8 cellular contexts compared by ENCODE assay signal in the genomic region with DNA sequence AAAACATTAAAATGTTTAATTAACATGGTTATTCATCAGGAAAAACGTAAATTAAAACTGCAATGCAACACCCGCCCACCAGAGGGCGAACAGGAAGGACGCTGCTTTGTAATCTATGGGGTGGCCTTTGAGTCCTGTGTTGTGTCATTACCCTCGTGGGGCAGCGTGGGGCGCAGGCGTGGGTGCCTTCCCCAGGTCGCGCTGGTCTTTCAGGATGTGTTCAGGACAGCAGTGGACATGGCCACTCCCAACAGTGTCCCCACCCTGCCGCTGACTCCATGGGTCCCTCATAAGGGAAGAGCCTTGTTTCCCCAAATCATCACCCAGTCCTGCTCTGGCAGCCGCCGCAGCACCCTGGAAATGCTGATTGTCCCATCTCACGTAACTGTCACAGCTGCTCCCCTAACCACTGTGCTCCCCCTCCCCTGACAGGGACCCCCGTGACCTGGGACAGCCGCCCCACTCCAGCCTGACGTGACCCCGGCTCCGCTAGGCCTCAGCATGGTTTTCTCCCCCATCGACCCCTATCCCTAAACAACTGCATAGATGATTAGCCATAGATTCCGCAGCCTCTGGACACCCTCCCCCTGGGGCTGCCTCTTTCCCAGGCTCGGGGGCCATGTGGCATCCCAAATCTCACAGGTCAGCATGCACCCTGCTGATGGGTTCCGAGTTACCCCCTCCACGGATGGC. TPM values are rescaled to one million over a fixed set of nuclear protein-coding genes. Genes with fewer than 3 reads are reported as not detected.
A peak's percentile ranks its signal among the peaks of the same experiment; 100 is the strongest.
DNase-seq lines count a peak whose midpoint lies in the region; ATAC-seq and TF ChIP-seq lines count a peak whose summit lies in the region.

No MANE protein-coding gene starts in this region.

- H3K4me1 ChIP-seq in DOHH2 (ENCODE audit: control insufficient read depth, low read length) (no peaks in the 10 kb centered on the region), lung (ENCODE audit: control insufficient read depth in 2 of 2, insufficient read depth in 2 of 2, low read length in 2 of 2) (peaks cover 0 to 3% of the 10 kb centered on the region in 2 donors)

- H3K27ac ChIP-seq in DOHH2 (ENCODE audit: low read depth, low read length) (no peak overlapping the region), lung (ENCODE audit: low read depth in 1 of 2, low read length in 1 of 2) (no peak overlapping the region)

- H3K9me2 ChIP-seq in DOHH2 (replicated peaks; ENCODE audit: control insufficient read depth, low read length) = no peaks in the 10 kb centered on the region

- H3K36me3 Mint-ChIP-seq in activated B cell treated with CpG ODN at 0.5 μM for 24 hours (ENCODE audit: low read depth) = no peaks in the 10 kb centered on the region

- intact Hi-C loops in activated B cell treated with CpG ODN at 0.5 μM for 24 hours (cut with micrococcal nuclease) = no loop called here

- CTCF ChIA-PET in activated B cell treated with CpG ODN at 0.5 μM for 24 hours (lab: Charles Lee) = no interaction called here

- H3K4me2 ChIP-seq in DOHH2 (ENCODE audit: low read length) = no peak overlapping the region

- H3K9me3 Mint-ChIP-seq in activated B cell treated with CpG ODN at 0.5 μM for 24 hours = no peaks in the 10 kb centered on the region

- peaks cover 3% of the 10 kb centered on the region for H3K27me3 Mint-ChIP-seq in activated B cell treated with CpG ODN at 0.5 μM for 24 hours

- no peak overlapping the region for H3K27ac Mint-ChIP-seq in activated B cell treated with CpG ODN at 0.5 μM for 24 hours

- POLR2A ChIA-PET in activated B cell treated with CpG ODN at 0.5 μM for 24 hours (lab: Charles Lee) = no interaction called here

- H3F3A ChIP-seq in DOHH2 (ENCODE audit: control insufficient read depth, insufficient read depth) = no peaks in the 10 kb centered on the region

- H3K27me3 ChIP-seq in DOHH2 (ENCODE audit: control insufficient read depth, low read length) (0 out of 2 replicates have a peak, but pooled peaks cover 3% of the 10 kb centered on the region), lung (ENCODE audit: control insufficient read depth, insufficient read depth) (no peaks in the 10 kb centered on the region)

- no peaks in the 10 kb centered on the region for H3K9me3 ChIP-seq in DOHH2 (ENCODE audit: control insufficient read depth, insufficient read depth, low read length)
- no peaks in the 10 kb centered on the region for H3K9me3 ChIP-seq in lung (ENCODE audit: control insufficient read depth in 2 of 2, insufficient read depth in 1 of 2, low read length in 1 of 2)

- TF ChIP-seq CTCF in DOHH2 (IDR thresholded peaks at IDR 0.05; ENCODE audit: low read depth, low read length, poor library complexity, severe bottlenecking) (peak; percentile 71), activated B cell treated with CpG ODN at 0.5 μM for 24 hours (IDR thresholded peaks at IDR 0.05) (no peak), choroid plexus epithelial cell (conservative IDR thresholded peaks at IDR 0.05; ENCODE audit: low read depth, low read length) (peak; percentile 78), lung (IDR thresholded peaks at IDR 0.05; ENCODE audit: control extremely low read depth, extremely low read depth) (peak; percentile 21)

- no peak overlapping the region for H3K4me3 ChIP-seq in DOHH2 (ENCODE audit: low read length)
- H3K4me3 ChIP-seq in choroid plexus epithelial cell (ENCODE audit: low read depth, low read length) = no peak overlapping the region
- H3K4me3 ChIP-seq in lung = no peak overlapping the region

- peak; percentile 40 for DNase-seq in KG1 (lab: John Stamatoyannopoulos, UW)
- DNase-seq in activated B cell treated with CpG ODN at 0.5 μM for 24 hours = peak; percentile 35
- DNase-seq in choroid plexus epithelial cell (ENCODE audit: low read depth) = peak; percentile 45
- DNase-seq in lung (ENCODE audit: low spot score) = no peak
- peak; percentile 14 to 25 for DNase-seq in stimulated activated CD8-positive, alpha-beta memory T cell treated with anti-CD3 and anti-CD28 coated beads, Interleukin-2, amount 100 ng/mL, for 48 hours (ENCODE audit: low read depth in 2 of 2)
- DNase-seq in DMS153 treated with DMSO at 0.1 percent for 48 hours (lab: John Stamatoyannopoulos, UW; ENCODE audit: unreplicated experiment) = no peak

- no peaks in the 10 kb centered on the region for H3K36me3 ChIP-seq in DOHH2 (ENCODE audit: control insufficient read depth, low read length)
- H3K36me3 ChIP-seq in lung (ENCODE audit: control insufficient read depth in 2 of 2, insufficient read depth in 2 of 2, low read length in 2 of 2) = no peaks in the 10 kb centered on the region

- no peaks in the 10 kb centered on the region for H3K4me1 Mint-ChIP-seq in activated B cell treated with CpG ODN at 0.5 μM for 24 hours

- no peak overlapping the region for H3K4me3 Mint-ChIP-seq in activated B cell treated with CpG ODN at 0.5 μM for 24 hours

- WGBS in lung, 2 donors = 50 to 53% methylated on average over 24 of the region's 24 CpGs

- H4K20me1 ChIP-seq in DOHH2 (ENCODE audit: control insufficient read depth, insufficient read depth, low read depth, low read length) = no peaks in the 10 kb centered on the region

- H3K79me2 ChIP-seq in DOHH2 (ENCODE audit: control insufficient read depth, low read length) = no peaks in the 10 kb centered on the region

- ATAC-seq in activated B cell treated with CpG ODN at 0.5 μM for 24 hours (ENCODE audit: low read depth) (peak; percentile 52), lung (ENCODE audit: insufficient read depth, low FRiP score) (no peak), HG02970 (IDR thresholded peaks at IDR 0.05; ENCODE audit: low FRiP score, unreplicated experiment) (no peak)

RNA-seq across cellular contexts. Expression of a gene that starts 36.4 kb away (rescaled TPM):
- total RNA-seq in activated B cell treated with CpG ODN at 0.5 μM for 24 hours (not detected in 2 replicates), lung (not detected)
- not detected for polyA plus RNA-seq in lung

RNA-seq across cellular contexts. Expression of a gene that starts 41.4 kb away (rescaled TPM):
- total RNA-seq in activated B cell treated with CpG ODN at 0.5 μM for 24 hours (not detected in 2 replicates), lung (under 1 TPM in 1 of 2 donors, not detected in 1; 0.37 TPM)
- 1 to 10 TPM in 1 of 2 donors, under 1 TPM in 1; 0.98 to 3.0 TPM for polyA plus RNA-seq in lung

RNA-seq across cellular contexts. Expression of a gene that starts 57.0 kb away (rescaled TPM):
- total RNA-seq in activated B cell treated with CpG ODN at 0.5 μM for 24 hours = not detected in 2 replicates
- not detected for total RNA-seq in lung
- polyA plus RNA-seq in lung = under 1 TPM in 1 of 2 donors, not detected in 1; 0.07 TPM

Comparison
In these comparisons a context has a peak if more than half of its experiments do, and no peak if none do; other contexts are left out.
1. DNase-seq: peak in KG1 (single experiment), activated B cell treated with CpG ODN at 0.5 μM for 24 hours (single experiment), choroid plexus epithelial cell (single experiment) and stimulated activated CD8-positive, alpha-beta memory T cell treated with anti-CD3 and anti-CD28 coated beads, Interleukin-2, amount 100 ng/mL, for 48 hours (2 of 2); none in lung (single experiment) and DMS153 treated with DMSO at 0.1 percent for 48 hours (single experiment).